Comparison of ENCODE assay signal across 15 cellular contexts in the genomic region with DNA sequence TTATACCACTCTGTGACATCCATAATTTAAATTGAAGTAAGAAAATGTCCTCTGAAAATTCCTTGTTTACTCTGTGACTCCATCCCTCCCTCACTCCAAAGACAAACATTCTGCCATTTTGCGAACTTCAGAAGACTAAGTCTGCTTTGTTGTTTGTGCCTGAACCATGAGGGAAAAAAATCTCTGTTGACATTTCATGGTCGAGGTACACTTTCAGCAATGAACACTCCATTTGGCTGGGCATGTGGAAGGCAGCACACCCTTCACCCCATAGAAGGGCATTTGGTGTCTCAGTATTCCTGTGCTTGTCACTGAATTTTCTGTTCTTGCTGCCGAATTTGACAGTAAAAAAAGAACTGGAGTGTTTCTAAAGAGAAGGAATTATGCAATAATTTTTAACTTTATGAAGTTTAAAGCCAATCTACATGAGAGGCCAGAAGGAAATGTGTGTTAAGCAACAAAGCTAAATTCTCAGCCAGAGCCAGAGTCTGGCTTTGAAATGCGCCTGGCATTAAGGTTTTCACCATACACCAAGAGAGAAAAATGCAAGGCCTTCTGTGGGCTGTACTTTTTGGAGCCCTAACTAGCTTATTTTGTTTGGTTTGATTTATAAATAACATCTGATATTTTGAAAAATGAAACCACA.
DNase-seq lines count a peak whose midpoint lies in the region; ATAC-seq lines count a peak whose summit lies in the region.
"Had no signal": no experiment of that assay in that cellular context is flagged by ENCODE, and none has a peak within 500 bp of the region (broad histone marks: within the 10 kb centered on the region; RNA-seq: fewer than 3 reads in every experiment).

No MANE protein-coding gene starts in this region.

- ATAC-seq in HG02588 (IDR thresholded peaks at IDR 0.05; ENCODE audit: unreplicated experiment): no peak
- ATAC-seq: Right ventricle myocardium inferior, SK-N-SH treated with all-trans-retinoic acid at 6 μM for 48 hours had no signal

- DNase-seq in NCI-H146 (lab: John Stamatoyannopoulos, UW): peak; percentile 23
- no peak for DNase-seq in NCI-H146 treated with DMSO at 0.1 percent for 48 hours (lab: John Stamatoyannopoulos, UW; ENCODE audit: unreplicated experiment)
- peak; percentile 90 for DNase-seq in DMS53 (lab: John Stamatoyannopoulos, UW)
- DNase-seq in NCI-H510A treated with DMSO at 0.1 percent for 48 hours (lab: John Stamatoyannopoulos, UW): peak; percentile 69
- peak; percentile 71 for DNase-seq in fibroblast of gingiva (ENCODE audit: low read depth)
- no peak for DNase-seq in GDM1 (lab: John Stamatoyannopoulos, UW)
- no peak for DNase-seq in retina
- DNase-seq: CD4-positive, CD25-positive, alpha-beta regulatory T cell; H9; NCI-H2029 treated with DMSO at 0.1 percent for 48 hours; NCI-H2227 treated with DMSO at 0.1 percent for 48 hours; NCI-H748 treated with DMSO at 0.1 percent for 48 hours had no signal

Comparison
In these comparisons a context has a peak if more than half of its experiments do, and no peak if none do; other contexts are left out.
1. DNase-seq: peak in NCI-H146 (single experiment), DMS53 (single experiment), NCI-H510A treated with DMSO at 0.1 percent for 48 hours (single experiment) and fibroblast of gingiva (single experiment); none in NCI-H146 treated with DMSO at 0.1 percent for 48 hours (single experiment), GDM1 (single experiment) and retina (single experiment).